In genomic region chr3:188786424-188786823, GRCh38 we compare ENCODE assay signal across 16 cellular contexts.
DNase-seq lines count a peak whose midpoint lies in the region; ATAC-seq, FAIRE-seq and TF ChIP-seq lines count a peak whose summit lies in the region.
"Had no signal": no experiment of that assay in that cellular context is flagged by ENCODE, and none has a peak within 500 bp of the region (broad histone marks: within the 10 kb centered on the region; RNA-seq: fewer than 3 reads in every experiment).

No MANE protein-coding gene starts in this region.

- TF ChIP-seq POLR2A in IMR-90 (IDR thresholded peaks at IDR 0.05; ENCODE audit: low read depth, low read length) = no peak
- no peak for TF ChIP-seq POLR2A in prostate gland (IDR thresholded peaks at IDR 0.05)

- H4K8ac ChIP-seq in IMR-90 (ENCODE audit: low read depth in 2 of 2, low read length in 2 of 2) = no peak overlapping the region

- H3K9me3 Mint-ChIP-seq in GM23338 = no peaks in the 10 kb centered on the region
- H3K9me3 Mint-ChIP-seq: CD8-positive, alpha-beta T cell had no signal

- H2AK5ac ChIP-seq in IMR-90 (ENCODE audit: low read depth, low read length) = no peak overlapping the region

- H4K20me1 ChIP-seq in IMR-90 (ENCODE audit: insufficient read depth, low read length) (peaks cover 16% of the 10 kb centered on the region; the same call in 1 of the 2 replicates), GM23338 (replicated peaks; ENCODE audit: insufficient read depth) (no peaks in the 10 kb centered on the region)

- no peak overlapping the region for H3K9ac ChIP-seq in IMR-90 (ENCODE audit: low read depth, low read length)

- no peak overlapping the region for H2BK15ac ChIP-seq in IMR-90 (ENCODE audit: low read depth, low read length)

- H3K4me3 ChIP-seq in IMR-90 (ENCODE audit: insufficient read depth, low read depth, low read length) (no peak overlapping the region), pancreas (no peak overlapping the region), prostate gland (no peak overlapping the region), GM23338 (no peak overlapping the region)

- dilution Hi-C loops in IMR-90 (cut with HindIII; ENCODE audit: low sequenced_read_pairs, unreplicated experiment) = no loop called here

- H4K91ac ChIP-seq in IMR-90 (ENCODE audit: insufficient read depth, low read depth, low read length) = no peak overlapping the region

- H3K27ac ChIP-seq in C4-2B (peak overlapping the region; percentile 60), IMR-90 (ENCODE audit: insufficient read depth, low read length) (no peak overlapping the region), pancreas (no peak overlapping the region), prostate gland (no peak overlapping the region), GM23338 (ENCODE audit: low read depth) (no peak overlapping the region)

- H3K36me3 Mint-ChIP-seq in GM23338 (ENCODE audit: low read depth) = no peaks in the 10 kb centered on the region

- DNase-seq in IMR-90 = no peak
- DNase-seq in left colon = no peak
- no peak for DNase-seq in pancreas
- no peak for DNase-seq in prostate gland (ENCODE audit: low spot score)
- DNase-seq in GM23338 (ENCODE audit: low spot score) = no peak
- DNase-seq: C1 segment of cervical spinal cord; Caco-2; CD4-positive, CD25-positive, alpha-beta regulatory T cell; CD8-positive, alpha-beta T cell; DMS153; DND-41; H7; HCEC 1CT had no signal

- TF ChIP-seq CTCF in C4-2B (conservative IDR thresholded peaks at IDR 0.05) (no peak), IMR-90 (conservative IDR thresholded peaks at IDR 0.05; ENCODE audit: low read depth, low read length) (no peak), pancreas (IDR thresholded peaks at IDR 0.05) (no peak), prostate gland (IDR thresholded peaks at IDR 0.05) (no peak), GM23338 (conservative IDR thresholded peaks at IDR 0.05; ENCODE audit: low read depth in 2 of 2) (no peak)

- intact Hi-C loops in IMR-90 (cut with micrococcal nuclease) = loop anchor here (5.0 kb wide), 1 partner anchor 1044 kb away; no protein-coding TSS in a partner anchor
- intact Hi-C loops in left colon (cut with DNase I, micrococcal nuclease) = no loop called here
- intact Hi-C loops in pancreas (cut with DNase I) = no loop called here
- intact Hi-C loops in prostate gland (cut with DNase I) = no loop called here

- ATAC-seq in IMR-90 (ENCODE audit: low read depth) = no peak
- ATAC-seq in left colon = peak; percentile 13
- peak; percentile 40 to 63 (median 44) for ATAC-seq in pancreas
- no peak for ATAC-seq in GM23338
- ATAC-seq: CD8-positive, alpha-beta T cell had no signal

- no peak overlapping the region for H2AK9ac ChIP-seq in IMR-90 (replicated peaks; ENCODE audit: low read depth, low read length, poor library complexity)

- no peaks in the 10 kb centered on the region for H3K79me2 ChIP-seq in GM23338 (replicated peaks; ENCODE audit: insufficient read depth)

- H3K36me3 ChIP-seq in IMR-90 (ENCODE audit: control insufficient read depth, insufficient read depth, low read length) = no peaks in the 10 kb centered on the region
- no peaks in the 10 kb centered on the region for H3K36me3 ChIP-seq in pancreas
- H3K36me3 ChIP-seq in prostate gland = no peaks in the 10 kb centered on the region
- no peaks in the 10 kb centered on the region for H3K36me3 ChIP-seq in GM23338 (ENCODE audit: insufficient read depth)

- no CpG with 5 or more reads among the region's 2 CpGs for WGBS in IMR-90 (ENCODE audit: extremely low coverage in 2 of 2, insufficient read length in 1 of 2), 2 experiments
- 13 to 17% methylated on average over 2 of the region's 2 CpGs for WGBS in pancreas, 2 donors
- 41% methylated on average over 2 of the region's 2 CpGs for WGBS in prostate gland

- H3K4me1 Mint-ChIP-seq in GM23338 = no peaks in the 10 kb centered on the region

- peaks cover 13% of the 10 kb centered on the region for H3K9me1 ChIP-seq in IMR-90 (ENCODE audit: insufficient read depth, low read length)

- no peak for TF ChIP-seq RAD21 in IMR-90 (IDR thresholded peaks at IDR 0.05; ENCODE audit: low read length)

- H2BK120ac ChIP-seq in IMR-90 (ENCODE audit: low read depth, low read length) = no peak overlapping the region

- no peak overlapping the region for H3K4me2 ChIP-seq in IMR-90 (ENCODE audit: low read depth, low read length)
- H3K4me2 ChIP-seq in GM23338 = no peak overlapping the region

- no peaks in the 10 kb centered on the region for H3F3A ChIP-seq in GM23338 (replicated peaks; ENCODE audit: low read depth)

- no peaks in the 10 kb centered on the region for H3K27me3 ChIP-seq in IMR-90 (ENCODE audit: control insufficient read depth, insufficient read depth, low read length)
- no peaks in the 10 kb centered on the region for H3K27me3 ChIP-seq in pancreas
- H3K27me3 ChIP-seq in prostate gland (replicated peaks; ENCODE audit: insufficient read depth) = no peaks in the 10 kb centered on the region
- H3K27me3 ChIP-seq in GM23338 (ENCODE audit: insufficient read depth) = no peaks in the 10 kb centered on the region

- H3K4me1 ChIP-seq in IMR-90 (ENCODE audit: control insufficient read depth, insufficient read depth, low read length) = peaks cover 11% of the 10 kb centered on the region
- peaks cover 0 to 17% (median 0%) of the 10 kb centered on the region in 3 donors for H3K4me1 ChIP-seq in pancreas
- H3K4me1 ChIP-seq in prostate gland (replicated peaks) = no peaks in the 10 kb centered on the region
- no peaks in the 10 kb centered on the region for H3K4me1 ChIP-seq in GM23338 (ENCODE audit: insufficient read depth)

- no peak overlapping the region for H3K56ac ChIP-seq in IMR-90 (ENCODE audit: extremely low read depth, insufficient read depth, low read length)

- H3K4me3 Mint-ChIP-seq in GM23338 = no peak overlapping the region
- H3K4me3 Mint-ChIP-seq: CD4-positive, CD25-positive, alpha-beta regulatory T cell; CD8-positive, alpha-beta T cell had no signal

- no peak overlapping the region for H3K4ac ChIP-seq in IMR-90 (ENCODE audit: low read depth, low read length)

- H2BK20ac ChIP-seq in IMR-90 (ENCODE audit: low read depth, low read length) = no peak overlapping the region

- H4K5ac ChIP-seq in IMR-90 (ENCODE audit: low read depth, low read length) = no peak overlapping the region

- H3K14ac ChIP-seq in IMR-90 (replicated peaks; ENCODE audit: low read depth, low read length) = no peak overlapping the region

- BruUV-seq in IMR-90 (replicated peaks; lab: Mats Ljungman, UMichigan) = TSS peak; percentile 2

- no peak overlapping the region for H3K27ac Mint-ChIP-seq in GM23338
- H3K27ac Mint-ChIP-seq: CD8-positive, alpha-beta T cell had no signal

- no peaks in the 10 kb centered on the region for H3K9me2 ChIP-seq in GM23338 (ENCODE audit: insufficient read depth)

- no peak overlapping the region for H3K23ac ChIP-seq in IMR-90 (ENCODE audit: low read depth, low read length)

- H3K79me1 ChIP-seq in IMR-90 (ENCODE audit: low read depth in 1 of 2, low read length in 2 of 2) = peaks cover 22 to 60% of the 10 kb centered on the region in 2 experiments

- H3K18ac ChIP-seq in IMR-90 (ENCODE audit: low read depth, low read length) = no peak overlapping the region

- no peak for FAIRE-seq in pancreas (lab: Jason Lieb, UNC)
- FAIRE-seq: GM12892, H1 had no signal

- CTCF ChIA-PET in IMR-90 (lab: Yijun Ruan, JAX) = no interaction called here

- H3K27me3 Mint-ChIP-seq in GM23338 (ENCODE audit: insufficient read depth, low read depth, poor library complexity) = no peaks in the 10 kb centered on the region
- H3K27me3 Mint-ChIP-seq: CD4-positive, CD25-positive, alpha-beta regulatory T cell had no signal

- no peak overlapping the region for H2BK5ac ChIP-seq in IMR-90 (ENCODE audit: low read depth, low read length, poor library complexity, severe bottlenecking)

- no peaks in the 10 kb centered on the region for H3K9me3 ChIP-seq in IMR-90 (ENCODE audit: control insufficient read depth, insufficient read depth, low read length)
- H3K9me3 ChIP-seq in pancreas = no peaks in the 10 kb centered on the region
- H3K9me3 ChIP-seq in prostate gland = no peaks in the 10 kb centered on the region
- H3K9me3 ChIP-seq: Caco-2 had no signal

- in situ Hi-C loops in IMR-90 (cut with MboI; ENCODE audit: low sequenced_read_pairs) = no loop called here

- POLR2A ChIA-PET in IMR-90 (lab: Charles Lee; ENCODE audit: unreplicated experiment) = no interaction called here

- H2AFZ ChIP-seq in IMR-90 (replicated peaks; ENCODE audit: low read length, poor library complexity) (no peak overlapping the region), GM23338 (no peak overlapping the region)

TF ChIP-seq in IMR-90, 13 proteins besides CTCF, POLR2A, EP300 and RAD21:
- no peak for TF ChIP-seq ELK1 (IDR thresholded peaks at IDR 0.05; ENCODE audit: borderline replicate concordance, low read depth, low read length)
- TF ChIP-seq CHD1 (IDR thresholded peaks at IDR 0.05; ENCODE audit: low read depth, low read length) = no peak
- TF ChIP-seq FOS (IDR thresholded peaks at IDR 0.05; ENCODE audit: low read depth, low read length) = no peak

TF ChIP-seq in GM23338, 12 proteins besides CTCF, POLR2A, EP300 and RAD21 (continues in another document):
- no peak for TF ChIP-seq ZNF331 (CRISPR knock-in tag; IDR thresholded peaks at IDR 0.05; ENCODE audit: low read depth)
- no peak for TF ChIP-seq NANOG (IDR thresholded peaks at IDR 0.05; ENCODE audit: borderline replicate concordance)
- no peak for TF ChIP-seq POLR2AphosphoS5 (IDR thresholded peaks at IDR 0.05; ENCODE audit: low read depth)
- TF ChIP-seq ETS1 (IDR thresholded peaks at IDR 0.05) = no peak
- no peak for TF ChIP-seq EZH2phosphoT487 (IDR thresholded peaks at IDR 0.05; ENCODE audit: unreplicated experiment)

Comparison
In these comparisons a context has a peak if more than half of its experiments do, and no peak if none do; other contexts are left out.
1. ATAC-seq: peak in left colon (single experiment) and pancreas (4 of 4); none in IMR-90 (single experiment) and GM23338 (single experiment).